In the genomic region with DNA sequence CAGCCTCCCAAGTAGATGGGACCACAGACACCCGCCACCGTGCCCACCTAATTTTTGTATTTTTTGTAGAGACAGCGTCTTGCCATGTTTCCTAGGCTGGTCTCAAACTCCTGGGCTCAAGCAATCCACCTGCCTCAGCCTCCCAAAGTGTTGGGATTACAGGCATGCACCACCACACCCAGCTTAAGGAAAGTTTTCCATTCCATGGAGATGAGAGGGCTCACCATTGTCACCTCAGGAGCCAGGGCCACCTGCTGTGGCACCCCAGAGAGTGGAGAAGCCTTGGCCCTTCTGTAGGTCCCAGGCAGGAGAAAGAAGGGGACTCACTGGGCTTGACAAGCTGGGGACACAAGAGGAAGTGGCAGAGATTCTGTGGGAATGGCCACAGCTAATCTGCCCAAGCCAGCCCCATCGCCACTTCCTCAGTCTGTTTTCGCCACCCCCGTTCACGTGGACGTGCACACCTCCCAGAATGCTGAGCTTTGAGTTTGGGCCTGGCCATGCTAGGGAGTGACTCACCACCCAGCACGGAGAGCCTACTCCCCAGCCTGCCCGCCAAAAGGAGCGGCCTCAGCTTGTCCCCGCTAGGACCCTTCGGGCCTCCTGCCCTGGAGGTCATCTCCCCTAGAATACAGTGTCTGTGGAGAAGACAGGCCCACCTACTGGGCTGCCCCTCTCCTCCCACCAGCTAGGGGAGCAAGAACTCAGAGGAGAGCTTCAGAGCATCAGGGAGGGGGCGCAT, we compare ENCODE assay signal across 10 cellular contexts. TPM values are rescaled to one million over a fixed set of nuclear protein-coding genes. Genes with fewer than 3 reads are reported as not detected.
DNase-seq lines count a peak whose midpoint lies in the region; ATAC-seq and TF ChIP-seq lines count a peak whose summit lies in the region.
"Had no signal": no experiment of that assay in that cellular context is flagged by ENCODE, and none has a peak within 500 bp of the region (broad histone marks: within the 10 kb centered on the region; RNA-seq: fewer than 3 reads in every experiment).

No MANE protein-coding gene starts in this region.

- peaks cover under 1 to 2% of the 10 kb centered on the region in 2 donors for H3K36me3 ChIP-seq in ascending aorta

- H3K27ac ChIP-seq in ascending aorta, result peak overlapping the region; percentile 70 to 81
- peak overlapping the region; percentile 58 for H3K27ac ChIP-seq in layer of hippocampus (ENCODE audit: low read depth, low read length)
- H3K27ac ChIP-seq: SK-N-MC had no signal

- H3K27me3 ChIP-seq in ascending aorta (no peaks in the 10 kb centered on the region), layer of hippocampus (ENCODE audit: control insufficient read depth, insufficient read depth, low read length) (no peaks in the 10 kb centered on the region)

- no peaks in the 10 kb centered on the region for H3K9me3 ChIP-seq in ascending aorta

- no peak overlapping the region for H3K4me3 Mint-ChIP-seq in activated CD8-positive, alpha-beta memory T cell treated with anti-CD3 and anti-CD28 coated beads, Interleukin-2, amount 10 ng/mL, durations not matched to agents 7 days and 5 days
- H3K4me3 Mint-ChIP-seq: nephron had no signal

- peak; percentile 46 for ATAC-seq in activated CD8-positive, alpha-beta memory T cell treated with anti-CD3 and anti-CD28 coated beads, Interleukin-2, amount 10 ng/mL, durations not matched to agents 7 days and 5 days
- no peak for ATAC-seq in HG03378 (IDR thresholded peaks at IDR 0.05; ENCODE audit: unreplicated experiment)
- no peak for ATAC-seq in HG02798 (IDR thresholded peaks at IDR 0.05; ENCODE audit: poor library complexity, unreplicated experiment)
- no peak for ATAC-seq in HG03439 (IDR thresholded peaks at IDR 0.05; ENCODE audit: unreplicated experiment)

- CTCF ChIA-PET in activated CD8-positive, alpha-beta memory T cell treated with anti-CD3 and anti-CD28 coated beads, Interleukin-2, amount 10 ng/mL, durations not matched to agents 7 days and 5 days (lab: Charles Lee), result interaction anchor here (1.0 to 1.1 kb wide), 2 partner anchors 8 to 24 kb away, joined by 3 read pairs; no protein-coding TSS in a partner anchor

- no peaks in the 10 kb centered on the region for H3K27me3 Mint-ChIP-seq in activated CD8-positive, alpha-beta memory T cell treated with anti-CD3 and anti-CD28 coated beads, Interleukin-2, amount 10 ng/mL, durations not matched to agents 7 days and 5 days

- peaks cover 25 to 49% of the 10 kb centered on the region in 2 donors for H3K4me1 ChIP-seq in ascending aorta

- peaks cover 67% of the 10 kb centered on the region for H3K4me1 Mint-ChIP-seq in activated CD8-positive, alpha-beta memory T cell treated with anti-CD3 and anti-CD28 coated beads, Interleukin-2, amount 10 ng/mL, durations not matched to agents 7 days and 5 days

- no peak for TF ChIP-seq CTCF in ascending aorta (IDR thresholded peaks at IDR 0.05)

- DNase-seq in activated CD8-positive, alpha-beta memory T cell treated with anti-CD3 and anti-CD28 coated beads, Interleukin-2, amount 10 ng/mL, durations not matched to agents 7 days and 5 days, result peak; percentile 74
- no peak for DNase-seq in activated CD8-positive, alpha-beta memory T cell treated with anti-CD3 and anti-CD28 coated beads, Interleukin-2, amount 50 U/mL, for 48 hours
- DNase-seq in ascending aorta (ENCODE audit: low spot score in 2 of 2) (peak; percentile 72 to 90), superior temporal gyrus (ENCODE audit: extremely low spot score) (peak; percentile 61)

- H3K9me3 Mint-ChIP-seq in activated CD8-positive, alpha-beta memory T cell treated with anti-CD3 and anti-CD28 coated beads, Interleukin-2, amount 10 ng/mL, durations not matched to agents 7 days and 5 days (ENCODE audit: low read depth), result no peaks in the 10 kb centered on the region
- H3K9me3 Mint-ChIP-seq: nephron had no signal

- intact Hi-C loops in ascending aorta (cut with DNase I), result loop anchor here (10.0 kb wide), 3 partner anchors 306 to 894 kb away; a partner anchor contains a TSS

- peak overlapping the region; percentile 77 for H3K27ac Mint-ChIP-seq in activated CD8-positive, alpha-beta memory T cell treated with anti-CD3 and anti-CD28 coated beads, Interleukin-2, amount 10 ng/mL, durations not matched to agents 7 days and 5 days
- H3K27ac Mint-ChIP-seq: nephron had no signal

- peaks cover 4% of the 10 kb centered on the region for H3K36me3 Mint-ChIP-seq in activated CD8-positive, alpha-beta memory T cell treated with anti-CD3 and anti-CD28 coated beads, Interleukin-2, amount 10 ng/mL, durations not matched to agents 7 days and 5 days

- H3K4me3 ChIP-seq in ascending aorta, result no peak overlapping the region
- H3K4me3 ChIP-seq: SK-N-MC had no signal

RNA-seq across cellular contexts. Expression of a gene that starts 4.8 kb away (rescaled TPM):
- total RNA-seq in activated CD8-positive, alpha-beta memory T cell treated with anti-CD3 and anti-CD28 coated beads, Interleukin-2, amount 10 ng/mL, durations not matched to agents 7 days and 5 days, result 10 to 100 TPM; 16.3 to 17.2 TPM
- total RNA-seq in ascending aorta, result 43.4 TPM

RNA-seq across cellular contexts. Expression of a gene that starts 16.9 kb away (rescaled TPM):
- total RNA-seq in activated CD8-positive, alpha-beta memory T cell treated with anti-CD3 and anti-CD28 coated beads, Interleukin-2, amount 10 ng/mL, durations not matched to agents 7 days and 5 days, result 10 to 100 TPM; 51.6 to 58.7 TPM
- total RNA-seq in ascending aorta, result not detected

Comparison
In these comparisons a context has a peak if more than half of its experiments do, and no peak if none do; other contexts are left out.
1. RNA of a gene that starts 16.9 kb away (total RNA-seq): 51.6 to 58.7 TPM in activated CD8-positive, alpha-beta memory T cell treated with anti-CD3 and anti-CD28 coated beads, Interleukin-2, amount 10 ng/mL, durations not matched to agents 7 days and 5 days; not detected in ascending aorta (single experiment); every median in the first group is over 10 times any median in the second.